ENCODE assay signal across 2 cellular contexts in genomic region chr7:87474533-87475358, GRCh38.
A peak's percentile ranks its signal among the peaks of the same experiment; 100 is the strongest.
TF ChIP-seq lines count a peak whose summit lies in the region.

No MANE protein-coding gene starts in this region.

TF ChIP-seq in GM12878, 131 proteins besides CTCF, POLR2A, EP300 and RAD21 (continued from another document and continues in another):
- TF ChIP-seq E2F8 (IDR thresholded peaks at IDR 0.05; ENCODE audit: low read depth, partially characterized antibody) (peak; percentile 19), KAT2A (conservative IDR thresholded peaks at IDR 0.05; ENCODE audit: control insufficient read depth, low read depth, low read length) (no peak), KLF5 (IDR thresholded peaks at IDR 0.05; ENCODE audit: partially characterized antibody) (peak; percentile 69), ZBTB4 (CRISPR knock-in tag; IDR thresholded peaks at IDR 0.05) (no peak), MXI1 (IDR thresholded peaks at IDR 0.05; ENCODE audit: low read depth, low read length) (peak; percentile 68; the same call in 1 of the 2 replicates), NR2F1 (conservative IDR thresholded peaks at IDR 0.05) (peak; percentile 95), E2F4 (IDR thresholded peaks at IDR 0.05; ENCODE audit: low read depth, low read length) (no peak), ZNF217 (IDR thresholded peaks at IDR 0.05) (no peak), PKNOX1 (IDR thresholded peaks at IDR 0.05) (peak; percentile 65), NR2C1 (IDR thresholded peaks at IDR 0.05) (no peak), HSF1 (IDR thresholded peaks at IDR 0.05; ENCODE audit: low read depth, low read length) (no peak), TCF12 (IDR thresholded peaks at IDR 0.05; ENCODE audit: low read depth, low read length) (0 out of 2 replicates have a peak, but pooled peaks have one; percentile 5), ESRRA (IDR thresholded peaks at IDR 0.05; ENCODE audit: low read length) (no peak), MAX (IDR thresholded peaks at IDR 0.05; ENCODE audit: low read depth, low read length) (no peak), CHD1 (IDR thresholded peaks at IDR 0.05; ENCODE audit: low read depth, low read length) (no peak), BRCA1 (IDR thresholded peaks at IDR 0.05; ENCODE audit: low read depth, low read length) (no peak)

TF ChIP-seq in HepG2, 621 proteins besides CTCF, POLR2A, EP300 and RAD21 (continued from another document):
- TF ChIP-seq SKI (IDR thresholded peaks at IDR 0.05; ENCODE audit: partially characterized antibody) = no peak
- no peak for TF ChIP-seq POGK (CRISPR knock-in tag; conservative IDR thresholded peaks at IDR 0.05)
- TF ChIP-seq CEBPB (IDR thresholded peaks at IDR 0.05; ENCODE audit: borderline replicate concordance, low read depth, low read length) = peak; percentile 53; the same call in 1 of the 2 replicates
- no peak for TF ChIP-seq JUNB (CRISPR knock-in tag; IDR thresholded peaks at IDR 0.05; ENCODE audit: borderline replicate concordance)
- no peak for TF ChIP-seq DDIT3 (CRISPR knock-in tag; IDR thresholded peaks at IDR 0.05)
- TF ChIP-seq ZMAT3 (CRISPR knock-in tag; conservative IDR thresholded peaks at IDR 0.05) = 0 out of 2 replicates have a peak, but pooled peaks have one; percentile 18
- no peak for TF ChIP-seq ZNF292 (CRISPR knock-in tag; IDR thresholded peaks at IDR 0.05; ENCODE audit: borderline replicate concordance, low read depth)
- TF ChIP-seq NCOR1 (IDR thresholded peaks at IDR 0.05; ENCODE audit: borderline replicate concordance, low read length) = no peak; the same call in 1 of the 2 replicates
- TF ChIP-seq PRDM10 (CRISPR knock-in tag; IDR thresholded peaks at IDR 0.05; ENCODE audit: low read depth) = no peak
- no peak for TF ChIP-seq ZNF597 (CRISPR knock-in tag; IDR thresholded peaks at IDR 0.05)
- TF ChIP-seq ZNF678 (CRISPR knock-in tag; IDR thresholded peaks at IDR 0.05) = no peak
- no peak for TF ChIP-seq ISL2 (CRISPR knock-in tag; IDR thresholded peaks at IDR 0.05)
- TF ChIP-seq MNT (IDR thresholded peaks at IDR 0.05) = no peak
